7 cellular contexts compared by ENCODE assay signal in the genomic region with DNA sequence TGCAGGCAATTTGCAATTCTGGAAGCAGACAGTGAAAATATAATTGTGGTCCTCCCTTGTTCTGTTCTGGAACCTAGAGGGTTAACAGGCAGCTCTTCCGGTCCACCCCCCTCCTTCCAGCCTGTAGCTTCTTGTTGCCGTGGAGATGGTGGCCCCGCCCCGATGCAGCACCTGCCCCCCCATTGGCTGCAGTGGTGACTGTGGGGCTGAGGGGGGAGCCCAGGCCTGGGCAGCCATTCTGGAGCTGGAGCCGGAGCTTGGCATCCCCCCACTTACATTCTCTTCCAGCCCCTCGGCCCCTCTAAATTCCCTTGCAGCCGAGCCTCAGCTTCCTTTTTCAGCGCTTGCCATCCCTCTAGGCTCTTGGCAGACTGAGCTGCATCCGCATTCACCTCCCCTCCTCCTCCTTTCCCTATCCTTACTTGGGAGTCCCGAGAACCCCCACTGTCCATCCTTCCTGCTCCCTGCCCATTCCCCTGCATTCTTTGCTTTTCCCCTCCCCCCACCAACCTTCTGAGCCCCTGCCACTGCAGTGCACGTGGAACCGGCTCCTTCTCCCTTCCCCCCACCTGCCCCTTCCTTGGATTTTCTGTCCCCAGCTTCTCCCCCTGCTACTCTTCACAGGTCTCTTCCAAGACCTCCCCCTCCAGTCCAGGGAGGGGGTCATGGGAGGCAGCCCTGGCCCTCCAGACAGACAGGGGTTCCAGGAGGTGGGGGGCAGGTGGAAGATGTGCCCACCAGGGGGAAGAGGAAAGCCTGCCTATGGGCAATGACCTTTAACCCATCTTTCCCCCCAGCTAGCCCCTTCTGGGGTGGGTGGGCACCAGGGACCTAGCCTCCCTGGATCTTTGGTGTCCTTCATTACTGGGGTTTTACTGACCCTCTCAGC. TPM values are rescaled to one million over a fixed set of nuclear protein-coding genes. Genes with fewer than 3 reads are reported as not detected.
DNase-seq lines count a peak whose midpoint lies in the region; ATAC-seq, FAIRE-seq and TF ChIP-seq lines count a peak whose summit lies in the region.

No MANE protein-coding gene starts in this region.

- peaks cover 7 to 30% of the 10 kb centered on the region in 2 donors for H3K4me1 ChIP-seq in kidney (ENCODE audit: control insufficient read depth in 1 of 2, insufficient read depth in 1 of 2, low read depth in 1 of 2, low read length in 2 of 2)

- TF ChIP-seq EP300 in Ishikawa (IDR thresholded peaks at IDR 0.05; ENCODE audit: borderline replicate concordance), result no peak

- no peak overlapping the region for H3K27ac ChIP-seq in kidney (ENCODE audit: low read depth in 2 of 2, low read length in 2 of 2)

- no peak for ATAC-seq in GM21360 (IDR thresholded peaks at IDR 0.05; ENCODE audit: unreplicated experiment)

- peak overlapping the region; percentile 83 for H3K4me3 Mint-ChIP-seq in T-helper 2 cell treated with Interferon-gamma antibody and Interleukin-4, amounts not matched to agents 5 μg/mL and 100 μg/mL, for 36 hours

- intact Hi-C loops in kidney (cut with DNase I), result no loop called here

- FAIRE-seq in GM12892 (lab: Jason Lieb, UNC), result peak; percentile 90
- FAIRE-seq in kidney (lab: Jason Lieb, UNC), result no peak

- H3K27me3 Mint-ChIP-seq in T-helper 2 cell treated with Interferon-gamma antibody and Interleukin-4, amounts not matched to agents 5 μg/mL and 100 μg/mL, for 36 hours (ENCODE audit: low read depth), result no peaks in the 10 kb centered on the region

- H3K4me1 Mint-ChIP-seq in T-helper 2 cell treated with Interferon-gamma antibody and Interleukin-4, amounts not matched to agents 5 μg/mL and 100 μg/mL, for 36 hours (ENCODE audit: low read depth), result peaks cover 52% of the 10 kb centered on the region

- peaks cover 0 to 6% of the 10 kb centered on the region in 2 donors for H3K36me3 ChIP-seq in kidney (ENCODE audit: control insufficient read depth in 1 of 2, insufficient read depth in 2 of 2, low read length in 2 of 2)

- no peak for TF ChIP-seq RAD21 in Ishikawa (IDR thresholded peaks at IDR 0.05; ENCODE audit: low read depth)

- in situ Hi-C loops in astrocyte of the spinal cord (cut with HindIII; ENCODE audit: low sequenced_read_pairs), result no loop called here

- peaks cover 22% of the 10 kb centered on the region for H3K36me3 Mint-ChIP-seq in T-helper 2 cell treated with Interferon-gamma antibody and Interleukin-4, amounts not matched to agents 5 μg/mL and 100 μg/mL, for 36 hours (ENCODE audit: low read depth)

- DNase-seq in GM12892 (ENCODE audit: insufficient read length) (peak; percentile 95), astrocyte of the spinal cord (ENCODE audit: low read depth, low spot score) (peak; percentile 55), kidney (peak; percentile 90)
- DNase-seq in T-helper 2 cell treated with Interferon-gamma antibody and Interleukin-4, amounts not matched to agents 5 μg/mL and 100 μg/mL, for 36 hours (ENCODE audit: low spot score), result peak; percentile 53
- DNase-seq in stimulated activated CD4-positive, alpha-beta T cell treated with anti-CD3 and anti-CD28 coated beads, TNF-alpha, amount 100 ng/mL, for 1 hour (ENCODE audit: low read depth in 3 of 3, low spot score in 1 of 3), result peak in 2 of 3 donors; percentile 58 to 59

- no peak for TF ChIP-seq POLR2A in GM12892 (IDR thresholded peaks at IDR 0.05; ENCODE audit: low read depth, low read length)

- H3K4me3 ChIP-seq in astrocyte of the spinal cord (ENCODE audit: low read depth, low read length) (no peak overlapping the region), kidney (ENCODE audit: low read length in 2 of 2) (no peak overlapping the region)

- H3K27ac Mint-ChIP-seq in T-helper 2 cell treated with Interferon-gamma antibody and Interleukin-4, amounts not matched to agents 5 μg/mL and 100 μg/mL, for 36 hours, result peak overlapping the region; percentile 66

- H3K9me3 Mint-ChIP-seq in T-helper 2 cell treated with Interferon-gamma antibody and Interleukin-4, amounts not matched to agents 5 μg/mL and 100 μg/mL, for 36 hours, result no peaks in the 10 kb centered on the region

- no peak for TF ChIP-seq CTCF in astrocyte of the spinal cord (IDR thresholded peaks at IDR 0.05; ENCODE audit: low read depth, low read length)
- TF ChIP-seq CTCF in kidney (IDR thresholded peaks at IDR 0.05; ENCODE audit: borderline replicate concordance, extremely low read depth, insufficient read depth), result no peak

- no peak overlapping the region for H3K9ac ChIP-seq in kidney (ENCODE audit: low read length in 2 of 2)

- H3K9me3 ChIP-seq in kidney (ENCODE audit: control insufficient read depth in 1 of 2, low read length in 2 of 2), result no peaks in the 10 kb centered on the region

TF ChIP-seq in Ishikawa, 13 proteins besides CTCF, POLR2A, EP300 and RAD21:
- TF ChIP-seq FOXM1 (IDR thresholded peaks at IDR 0.05; ENCODE audit: borderline replicate concordance, low read depth), result no peak
- peak; percentile 57; the same call in 1 of the 2 replicates for TF ChIP-seq YY1 (IDR thresholded peaks at IDR 0.05; ENCODE audit: low read depth)
- TF ChIP-seq, protein P1, sequence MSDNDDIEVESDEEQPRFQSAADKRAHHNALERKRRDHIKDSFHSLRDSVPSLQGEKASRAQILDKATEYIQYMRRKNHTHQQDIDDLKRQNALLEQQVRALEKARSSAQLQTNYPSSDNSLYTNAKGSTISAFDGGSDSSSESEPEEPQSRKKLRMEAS (IDR thresholded peaks at IDR 0.05), result no peak
- no peak for TF ChIP-seq CREB1 (IDR thresholded peaks at IDR 0.05; ENCODE audit: low read depth)
- TF ChIP-seq CEBPB (IDR thresholded peaks at IDR 0.05), result no peak
- TF ChIP-seq NFIC (IDR thresholded peaks at IDR 0.05), result no peak
- TF ChIP-seq, protein P2, sequence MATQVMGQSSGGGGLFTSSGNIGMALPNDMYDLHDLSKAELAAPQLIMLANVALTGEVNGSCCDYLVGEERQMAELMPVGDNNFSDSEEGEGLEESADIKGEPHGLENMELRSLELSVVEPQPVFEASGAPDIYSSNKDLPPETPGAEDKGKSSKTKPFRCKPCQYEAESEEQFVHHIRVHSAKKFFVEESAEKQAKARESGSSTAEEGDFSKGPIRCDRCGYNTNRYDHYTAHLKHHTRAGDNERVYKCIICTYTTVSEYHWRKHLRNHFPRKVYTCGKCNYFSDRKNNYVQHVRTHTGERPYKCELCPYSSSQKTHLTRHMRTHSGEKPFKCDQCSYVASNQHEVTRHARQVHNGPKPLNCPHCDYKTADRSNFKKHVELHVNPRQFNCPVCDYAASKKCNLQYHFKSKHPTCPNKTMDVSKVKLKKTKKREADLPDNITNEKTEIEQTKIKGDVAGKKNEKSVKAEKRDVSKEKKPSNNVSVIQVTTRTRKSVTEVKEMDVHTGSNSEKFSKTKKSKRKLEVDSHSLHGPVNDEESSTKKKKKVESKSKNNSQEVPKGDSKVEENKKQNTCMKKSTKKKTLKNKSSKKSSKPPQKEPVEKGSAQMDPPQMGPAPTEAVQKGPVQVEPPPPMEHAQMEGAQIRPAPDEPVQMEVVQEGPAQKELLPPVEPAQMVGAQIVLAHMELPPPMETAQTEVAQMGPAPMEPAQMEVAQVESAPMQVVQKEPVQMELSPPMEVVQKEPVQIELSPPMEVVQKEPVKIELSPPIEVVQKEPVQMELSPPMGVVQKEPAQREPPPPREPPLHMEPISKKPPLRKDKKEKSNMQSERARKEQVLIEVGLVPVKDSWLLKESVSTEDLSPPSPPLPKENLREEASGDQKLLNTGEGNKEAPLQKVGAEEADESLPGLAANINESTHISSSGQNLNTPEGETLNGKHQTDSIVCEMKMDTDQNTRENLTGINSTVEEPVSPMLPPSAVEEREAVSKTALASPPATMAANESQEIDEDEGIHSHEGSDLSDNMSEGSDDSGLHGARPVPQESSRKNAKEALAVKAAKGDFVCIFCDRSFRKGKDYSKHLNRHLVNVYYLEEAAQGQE (IDR thresholded peaks at IDR 0.05; ENCODE audit: low read depth), result no peak
- 0 out of 2 replicates have a peak, but pooled peaks have one; percentile 9 for TF ChIP-seq TCF12 (IDR thresholded peaks at IDR 0.05; ENCODE audit: low read depth)
- 0 out of 2 replicates have a peak, but pooled peaks have one; percentile 48 for TF ChIP-seq ZBTB7A (IDR thresholded peaks at IDR 0.05; ENCODE audit: low read depth)
- no peak for TF ChIP-seq TAF1 (IDR thresholded peaks at IDR 0.05; ENCODE audit: low read depth)
- no peak for TF ChIP-seq TEAD4 (IDR thresholded peaks at IDR 0.05)
- TF ChIP-seq, protein P3, sequence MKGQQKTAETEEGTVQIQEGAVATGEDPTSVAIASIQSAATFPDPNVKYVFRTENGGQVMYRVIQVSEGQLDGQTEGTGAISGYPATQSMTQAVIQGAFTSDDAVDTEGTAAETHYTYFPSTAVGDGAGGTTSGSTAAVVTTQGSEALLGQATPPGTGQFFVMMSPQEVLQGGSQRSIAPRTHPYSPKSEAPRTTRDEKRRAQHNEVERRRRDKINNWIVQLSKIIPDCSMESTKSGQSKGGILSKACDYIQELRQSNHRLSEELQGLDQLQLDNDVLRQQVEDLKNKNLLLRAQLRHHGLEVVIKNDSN (IDR thresholded peaks at IDR 0.05), result no peak
- TF ChIP-seq EGR1 (IDR thresholded peaks at IDR 0.05), result 0 out of 2 replicates have a peak, but pooled peaks have one; percentile 7

RNA-seq across cellular contexts. Expression of a gene that starts 11.4 kb away (rescaled TPM):
- polyA plus RNA-seq in GM12892 (2012; ENCODE audit: missing spikeins), result 4.8 TPM
- total RNA-seq in kidney, result 17.8 TPM
- 2.7 TPM for polyA plus RNA-seq in kidney (ENCODE audit: insufficient read depth, low read depth, low replicate concordance)

RNA-seq across cellular contexts. Expression of a gene that starts 13.3 kb away (rescaled TPM):
- 154 TPM for polyA plus RNA-seq in GM12892 (2012; ENCODE audit: missing spikeins)
- total RNA-seq in kidney, result 163 TPM
- polyA plus RNA-seq in kidney (ENCODE audit: insufficient read depth, low read depth, low replicate concordance), result 433 TPM

RNA-seq across cellular contexts. Expression of a gene that starts 20.4 kb away (rescaled TPM):
- 17.4 TPM for polyA plus RNA-seq in GM12892 (2012; ENCODE audit: missing spikeins)
- total RNA-seq in kidney, result 63.8 TPM
- 87.6 TPM for polyA plus RNA-seq in kidney (ENCODE audit: insufficient read depth, low read depth, low replicate concordance)

RNA-seq across cellular contexts. Expression of a gene that starts 23.1 kb away (rescaled TPM):
- polyA plus RNA-seq in GM12892 (2012; ENCODE audit: missing spikeins), result 6.1 TPM
- total RNA-seq in kidney, result 11.5 TPM
- polyA plus RNA-seq in kidney (ENCODE audit: insufficient read depth, low read depth, low replicate concordance), result 6.4 TPM

RNA-seq across cellular contexts. Expression of a gene that starts 39.6 kb away (rescaled TPM):
- polyA plus RNA-seq in GM12892 (2012; ENCODE audit: missing spikeins), result 29.9 TPM
- total RNA-seq in kidney, result 2.3 TPM
- not detected for polyA plus RNA-seq in kidney (ENCODE audit: insufficient read depth, low read depth, low replicate concordance)
